ENCODE assay signal across 11 cellular contexts in genomic region chr3:42525736-42526345, GRCh38.
"Had no signal": no experiment of that assay in that cellular context is flagged by ENCODE, and none has a peak within 500 bp of the region (broad histone marks: within the 10 kb centered on the region; RNA-seq: fewer than 3 reads in every experiment).

No MANE protein-coding gene starts in this region.

- H3K4me3 ChIP-seq: adrenal gland, dorsolateral prefrontal cortex, gastrocnemius medialis, tibial nerve had no signal

- H3K27ac Mint-ChIP-seq: stimulated activated naive B cell treated with anti-CD40 and anti-IgM and Interleukin-4, amounts not matched to agents 10 μg/mL and 1 μg/mL and 100 μg/mL, for 72 hours had no signal

- DNase-seq: adrenal gland; dorsolateral prefrontal cortex; erythroblast; gastrocnemius medialis; islet precursor cell; mammary epithelial cell; stimulated activated naive B cell treated with anti-CD40 and anti-IgM and Interleukin-4, amounts not matched to agents 10 μg/mL and 1 μg/mL and 100 μg/mL, for 72 hours had no signal

- H3K27me3 ChIP-seq: adrenal gland, dorsolateral prefrontal cortex, gastrocnemius medialis, tibial nerve had no signal

- H3K9me3 ChIP-seq: adrenal gland, gastrocnemius medialis, tibial nerve had no signal

- H3K27me3 Mint-ChIP-seq: activated CD4-positive, alpha-beta T cell treated with anti-CD3 and anti-CD28 coated beads, Interleukin-2, amount 10 ng/mL, durations not matched to agents 24 days and 14 days; activated naive CD4-positive, alpha-beta T cell treated with anti-CD3 and anti-CD28 coated beads, Interleukin-2, amount 50 U/mL, for 24 hours; stimulated activated naive B cell treated with anti-CD40 and anti-IgM and Interleukin-4, amounts not matched to agents 10 μg/mL and 1 μg/mL and 100 μg/mL, for 72 hours had no signal

- H3K4me1 ChIP-seq: adrenal gland, gastrocnemius medialis, parathyroid adenoma, tibial nerve had no signal

- ATAC-seq: gastrocnemius medialis had no signal

- H3K27ac ChIP-seq: adrenal gland, gastrocnemius medialis, parathyroid adenoma, tibial nerve had no signal

- H3K4me3 Mint-ChIP-seq: activated naive CD4-positive, alpha-beta T cell treated with anti-CD3 and anti-CD28 coated beads, Interleukin-2, amount 50 U/mL, for 24 hours; stimulated activated naive B cell treated with anti-CD40 and anti-IgM and Interleukin-4, amounts not matched to agents 10 μg/mL and 1 μg/mL and 100 μg/mL, for 72 hours had no signal

- H3K9me3 Mint-ChIP-seq: activated naive CD4-positive, alpha-beta T cell treated with anti-CD3 and anti-CD28 coated beads, Interleukin-2, amount 50 U/mL, for 24 hours; stimulated activated naive B cell treated with anti-CD40 and anti-IgM and Interleukin-4, amounts not matched to agents 10 μg/mL and 1 μg/mL and 100 μg/mL, for 72 hours had no signal

- H3K36me3 ChIP-seq: adrenal gland, gastrocnemius medialis, tibial nerve had no signal
